1 cellular context compared by ENCODE assay signal in the genomic region with DNA sequence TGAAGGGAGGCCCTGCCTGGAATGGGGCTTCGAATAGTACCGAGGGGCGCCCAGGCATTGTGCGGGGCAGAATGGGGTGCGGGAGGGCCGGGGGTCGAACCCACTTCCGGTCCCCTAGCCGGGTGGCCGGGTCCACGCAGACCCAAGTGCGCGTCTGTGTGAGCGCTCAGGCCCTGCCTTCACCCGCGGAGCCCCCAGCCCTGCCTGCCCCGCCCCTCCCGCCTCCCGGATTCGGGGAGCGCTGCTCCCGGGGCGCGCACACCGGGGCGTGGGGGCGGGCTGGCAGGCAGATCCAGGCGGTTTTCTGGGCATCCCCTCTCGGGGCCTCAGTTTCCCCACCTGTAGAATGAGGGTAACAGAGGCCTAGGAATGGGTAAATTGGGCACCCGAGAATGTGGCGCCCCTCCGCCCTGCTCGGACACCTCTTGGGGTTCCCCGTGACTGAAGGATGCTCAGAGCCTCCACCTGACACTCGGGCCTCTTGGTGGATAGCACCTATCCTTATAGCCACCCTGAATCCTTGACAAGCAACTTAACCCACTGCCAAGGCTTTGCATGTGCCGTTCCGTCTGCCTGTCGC.
TF ChIP-seq lines count a peak whose summit lies in the region.

No MANE protein-coding gene starts in this region.

TF ChIP-seq in HepG2, 621 proteins besides CTCF, POLR2A, EP300 and RAD21 (continues in another document):
- TF ChIP-seq HOXA5 (CRISPR knock-in tag; IDR thresholded peaks at IDR 0.05) (no peak), MYC (CRISPR knock-in tag; IDR thresholded peaks at IDR 0.05; ENCODE audit: borderline replicate concordance) (no peak), ZFP1 (CRISPR knock-in tag; IDR thresholded peaks at IDR 0.05) (no peak), ZNF10 (CRISPR knock-in tag; IDR thresholded peaks at IDR 0.05; ENCODE audit: borderline replicate concordance, low read depth) (no peak), CERS6 (CRISPR knock-in tag; IDR thresholded peaks at IDR 0.05) (no peak), PAF1 (CRISPR knock-in tag; IDR thresholded peaks at IDR 0.05) (no peak), ZNF552 (CRISPR knock-in tag; IDR thresholded peaks at IDR 0.05; ENCODE audit: borderline replicate concordance) (no peak), ZNF605 (CRISPR knock-in tag; IDR thresholded peaks at IDR 0.05) (0 out of 2 replicates have a peak, but pooled peaks have one; percentile 18), ZNF713 (CRISPR knock-in tag; IDR thresholded peaks at IDR 0.05) (no peak), CEBPB (IDR thresholded peaks at IDR 0.05; ENCODE audit: borderline replicate concordance, low read depth, low read length) (no peak), ATRX (CRISPR knock-in tag; IDR thresholded peaks at IDR 0.05; ENCODE audit: borderline replicate concordance) (no peak), ZNF138 (CRISPR knock-in tag; IDR thresholded peaks at IDR 0.05; ENCODE audit: low read depth) (no peak), AGO2 (optimal IDR thresholded peaks at IDR 0.05; ENCODE audit: low read depth, low read length) (peak; percentile 36), ZNF883 (CRISPR knock-in tag; IDR thresholded peaks at IDR 0.05; ENCODE audit: not compliant biosample characterization) (no peak), ZNF335 (CRISPR knock-in tag; IDR thresholded peaks at IDR 0.05) (no peak), NKX3-1 (CRISPR knock-in tag; IDR thresholded peaks at IDR 0.05) (no peak), TBL1XR1 (IDR thresholded peaks at IDR 0.05; ENCODE audit: borderline replicate concordance, low read length, partially characterized antibody) (no peak), DNMT1 (CRISPR knock-in tag; IDR thresholded peaks at IDR 0.05) (no peak), ZNF891 (CRISPR knock-in tag; IDR thresholded peaks at IDR 0.05) (no peak), CC2D1A (CRISPR knock-in tag; IDR thresholded peaks at IDR 0.05) (no peak), HIVEP1 (CRISPR knock-in tag; IDR thresholded peaks at IDR 0.05) (no peak), GTF3A (CRISPR knock-in tag; conservative IDR thresholded peaks at IDR 0.05) (0 out of 2 replicates have a peak, but pooled peaks have one; percentile 60), RXRA (CRISPR knock-in tag; IDR thresholded peaks at IDR 0.05) (no peak), ZBTB21 (CRISPR knock-in tag; IDR thresholded peaks at IDR 0.05) (no peak), GABPB1 (CRISPR knock-in tag; IDR thresholded peaks at IDR 0.05) (peak; percentile 35; the same call in 1 of the 2 replicates), ATF5 (CRISPR knock-in tag; IDR thresholded peaks at IDR 0.05; ENCODE audit: low read depth) (no peak), LCORL (IDR thresholded peaks at IDR 0.05) (no peak), LCORL (CRISPR knock-in tag; IDR thresholded peaks at IDR 0.05) (peak; percentile 77; the same call in 1 of the 2 replicates), ZNF619 (CRISPR knock-in tag; IDR thresholded peaks at IDR 0.05) (no peak), PRPF4 (IDR thresholded peaks at IDR 0.05; ENCODE audit: low read depth, low read length, poor library complexity, severe bottlenecking) (no peak), SCMH1 (CRISPR knock-in tag; IDR thresholded peaks at IDR 0.05; ENCODE audit: borderline replicate concordance) (no peak), WIZ (CRISPR knock-in tag; IDR thresholded peaks at IDR 0.05) (no peak), SATB2 (CRISPR knock-in tag; IDR thresholded peaks at IDR 0.05) (no peak)
- TF ChIP-seq, protein P1, sequence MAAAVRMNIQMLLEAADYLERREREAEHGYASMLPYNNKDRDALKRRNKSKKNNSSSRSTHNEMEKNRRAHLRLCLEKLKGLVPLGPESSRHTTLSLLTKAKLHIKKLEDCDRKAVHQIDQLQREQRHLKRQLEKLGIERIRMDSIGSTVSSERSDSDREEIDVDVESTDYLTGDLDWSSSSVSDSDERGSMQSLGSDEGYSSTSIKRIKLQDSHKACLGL (CRISPR knock-in tag; IDR thresholded peaks at IDR 0.05) = no peak; the same call in 1 of the 2 replicates
- TF ChIP-seq, protein P2, sequence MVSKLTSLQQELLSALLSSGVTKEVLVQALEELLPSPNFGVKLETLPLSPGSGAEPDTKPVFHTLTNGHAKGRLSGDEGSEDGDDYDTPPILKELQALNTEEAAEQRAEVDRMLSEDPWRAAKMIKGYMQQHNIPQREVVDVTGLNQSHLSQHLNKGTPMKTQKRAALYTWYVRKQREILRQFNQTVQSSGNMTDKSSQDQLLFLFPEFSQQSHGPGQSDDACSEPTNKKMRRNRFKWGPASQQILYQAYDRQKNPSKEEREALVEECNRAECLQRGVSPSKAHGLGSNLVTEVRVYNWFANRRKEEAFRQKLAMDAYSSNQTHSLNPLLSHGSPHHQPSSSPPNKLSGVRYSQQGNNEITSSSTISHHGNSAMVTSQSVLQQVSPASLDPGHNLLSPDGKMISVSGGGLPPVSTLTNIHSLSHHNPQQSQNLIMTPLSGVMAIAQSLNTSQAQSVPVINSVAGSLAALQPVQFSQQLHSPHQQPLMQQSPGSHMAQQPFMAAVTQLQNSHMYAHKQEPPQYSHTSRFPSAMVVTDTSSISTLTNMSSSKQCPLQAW (CRISPR knock-in tag; IDR thresholded peaks at IDR 0.05) = no peak
- TF ChIP-seq, protein P3, sequence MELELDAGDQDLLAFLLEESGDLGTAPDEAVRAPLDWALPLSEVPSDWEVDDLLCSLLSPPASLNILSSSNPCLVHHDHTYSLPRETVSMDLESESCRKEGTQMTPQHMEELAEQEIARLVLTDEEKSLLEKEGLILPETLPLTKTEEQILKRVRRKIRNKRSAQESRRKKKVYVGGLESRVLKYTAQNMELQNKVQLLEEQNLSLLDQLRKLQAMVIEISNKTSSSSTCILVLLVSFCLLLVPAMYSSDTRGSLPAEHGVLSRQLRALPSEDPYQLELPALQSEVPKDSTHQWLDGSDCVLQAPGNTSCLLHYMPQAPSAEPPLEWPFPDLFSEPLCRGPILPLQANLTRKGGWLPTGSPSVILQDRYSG (CRISPR knock-in tag; IDR thresholded peaks at IDR 0.05) = no peak
- TF ChIP-seq, protein P4, sequence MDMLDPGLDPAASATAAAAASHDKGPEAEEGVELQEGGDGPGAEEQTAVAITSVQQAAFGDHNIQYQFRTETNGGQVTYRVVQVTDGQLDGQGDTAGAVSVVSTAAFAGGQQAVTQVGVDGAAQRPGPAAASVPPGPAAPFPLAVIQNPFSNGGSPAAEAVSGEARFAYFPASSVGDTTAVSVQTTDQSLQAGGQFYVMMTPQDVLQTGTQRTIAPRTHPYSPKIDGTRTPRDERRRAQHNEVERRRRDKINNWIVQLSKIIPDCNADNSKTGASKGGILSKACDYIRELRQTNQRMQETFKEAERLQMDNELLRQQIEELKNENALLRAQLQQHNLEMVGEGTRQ (IDR thresholded peaks at IDR 0.05; ENCODE audit: low read depth, low read length) = no peak
- TF ChIP-seq, protein P4 (CRISPR knock-in tag; IDR thresholded peaks at IDR 0.05; ENCODE audit: borderline replicate concordance) = no peak
- TF ChIP-seq, protein P5, sequence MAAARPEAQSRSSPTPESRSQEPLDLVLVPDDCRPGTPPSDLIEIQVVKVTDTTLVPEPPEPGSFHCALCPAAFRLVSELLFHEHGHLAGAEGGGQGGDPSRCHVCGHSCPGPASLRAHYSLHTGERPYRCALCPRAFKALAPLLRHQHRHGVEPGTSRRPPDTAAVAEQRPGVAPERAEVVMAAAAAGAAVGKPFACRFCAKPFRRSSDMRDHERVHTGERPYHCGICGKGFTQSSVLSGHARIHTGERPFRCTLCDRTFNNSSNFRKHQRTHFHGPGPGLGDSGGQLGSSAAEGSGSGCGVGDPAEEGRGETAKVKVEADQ (CRISPR knock-in tag; IDR thresholded peaks at IDR 0.05; ENCODE audit: borderline replicate concordance) = no peak
- TF ChIP-seq, protein P6, sequence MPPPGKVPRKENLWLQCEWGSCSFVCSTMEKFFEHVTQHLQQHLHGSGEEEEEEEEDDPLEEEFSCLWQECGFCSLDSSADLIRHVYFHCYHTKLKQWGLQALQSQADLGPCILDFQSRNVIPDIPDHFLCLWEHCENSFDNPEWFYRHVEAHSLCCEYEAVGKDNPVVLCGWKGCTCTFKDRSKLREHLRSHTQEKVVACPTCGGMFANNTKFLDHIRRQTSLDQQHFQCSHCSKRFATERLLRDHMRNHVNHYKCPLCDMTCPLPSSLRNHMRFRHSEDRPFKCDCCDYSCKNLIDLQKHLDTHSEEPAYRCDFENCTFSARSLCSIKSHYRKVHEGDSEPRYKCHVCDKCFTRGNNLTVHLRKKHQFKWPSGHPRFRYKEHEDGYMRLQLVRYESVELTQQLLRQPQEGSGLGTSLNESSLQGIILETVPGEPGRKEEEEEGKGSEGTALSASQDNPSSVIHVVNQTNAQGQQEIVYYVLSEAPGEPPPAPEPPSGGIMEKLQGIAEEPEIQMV (CRISPR knock-in tag; IDR thresholded peaks at IDR 0.05; ENCODE audit: low read depth) = no peak
- TF ChIP-seq, protein P7, sequence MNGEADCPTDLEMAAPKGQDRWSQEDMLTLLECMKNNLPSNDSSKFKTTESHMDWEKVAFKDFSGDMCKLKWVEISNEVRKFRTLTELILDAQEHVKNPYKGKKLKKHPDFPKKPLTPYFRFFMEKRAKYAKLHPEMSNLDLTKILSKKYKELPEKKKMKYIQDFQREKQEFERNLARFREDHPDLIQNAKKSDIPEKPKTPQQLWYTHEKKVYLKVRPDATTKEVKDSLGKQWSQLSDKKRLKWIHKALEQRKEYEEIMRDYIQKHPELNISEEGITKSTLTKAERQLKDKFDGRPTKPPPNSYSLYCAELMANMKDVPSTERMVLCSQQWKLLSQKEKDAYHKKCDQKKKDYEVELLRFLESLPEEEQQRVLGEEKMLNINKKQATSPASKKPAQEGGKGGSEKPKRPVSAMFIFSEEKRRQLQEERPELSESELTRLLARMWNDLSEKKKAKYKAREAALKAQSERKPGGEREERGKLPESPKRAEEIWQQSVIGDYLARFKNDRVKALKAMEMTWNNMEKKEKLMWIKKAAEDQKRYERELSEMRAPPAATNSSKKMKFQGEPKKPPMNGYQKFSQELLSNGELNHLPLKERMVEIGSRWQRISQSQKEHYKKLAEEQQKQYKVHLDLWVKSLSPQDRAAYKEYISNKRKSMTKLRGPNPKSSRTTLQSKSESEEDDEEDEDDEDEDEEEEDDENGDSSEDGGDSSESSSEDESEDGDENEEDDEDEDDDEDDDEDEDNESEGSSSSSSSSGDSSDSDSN (CRISPR knock-in tag; IDR thresholded peaks at IDR 0.05) = 0 out of 2 replicates have a peak, but pooled peaks have one; percentile 3
- TF ChIP-seq, protein P8, sequence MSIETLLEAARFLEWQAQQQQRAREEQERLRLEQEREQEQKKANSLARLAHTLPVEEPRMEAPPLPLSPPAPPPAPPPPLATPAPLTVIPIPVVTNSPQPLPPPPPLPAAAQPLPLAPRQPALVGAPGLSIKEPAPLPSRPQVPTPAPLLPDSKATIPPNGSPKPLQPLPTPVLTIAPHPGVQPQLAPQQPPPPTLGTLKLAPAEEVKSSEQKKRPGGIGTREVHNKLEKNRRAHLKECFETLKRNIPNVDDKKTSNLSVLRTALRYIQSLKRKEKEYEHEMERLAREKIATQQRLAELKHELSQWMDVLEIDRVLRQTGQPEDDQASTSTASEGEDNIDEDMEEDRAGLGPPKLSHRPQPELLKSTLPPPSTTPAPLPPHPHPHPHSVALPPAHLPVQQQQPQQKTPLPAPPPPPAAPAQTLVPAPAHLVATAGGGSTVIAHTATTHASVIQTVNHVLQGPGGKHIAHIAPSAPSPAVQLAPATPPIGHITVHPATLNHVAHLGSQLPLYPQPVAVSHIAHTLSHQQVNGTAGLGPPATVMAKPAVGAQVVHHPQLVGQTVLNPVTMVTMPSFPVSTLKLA (IDR thresholded peaks at IDR 0.05) = no peak
- TF ChIP-seq, protein P9, sequence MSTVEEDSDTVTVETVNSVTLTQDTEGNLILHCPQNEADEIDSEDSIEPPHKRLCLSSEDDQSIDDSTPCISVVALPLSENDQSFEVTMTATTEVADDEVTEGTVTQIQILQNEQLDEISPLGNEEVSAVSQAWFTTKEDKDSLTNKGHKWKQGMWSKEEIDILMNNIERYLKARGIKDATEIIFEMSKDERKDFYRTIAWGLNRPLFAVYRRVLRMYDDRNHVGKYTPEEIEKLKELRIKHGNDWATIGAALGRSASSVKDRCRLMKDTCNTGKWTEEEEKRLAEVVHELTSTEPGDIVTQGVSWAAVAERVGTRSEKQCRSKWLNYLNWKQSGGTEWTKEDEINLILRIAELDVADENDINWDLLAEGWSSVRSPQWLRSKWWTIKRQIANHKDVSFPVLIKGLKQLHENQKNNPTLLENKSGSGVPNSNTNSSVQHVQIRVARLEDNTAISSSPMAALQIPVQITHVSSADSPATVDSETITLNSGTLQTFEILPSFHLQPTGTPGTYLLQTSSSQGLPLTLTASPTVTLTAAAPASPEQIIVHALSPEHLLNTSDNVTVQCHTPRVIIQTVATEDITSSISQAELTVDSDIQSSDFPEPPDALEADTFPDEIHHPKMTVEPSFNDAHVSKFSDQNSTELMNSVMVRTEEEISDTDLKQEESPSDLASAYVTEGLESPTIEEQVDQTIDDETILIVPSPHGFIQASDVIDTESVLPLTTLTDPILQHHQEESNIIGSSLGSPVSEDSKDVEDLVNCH (CRISPR knock-in tag; IDR thresholded peaks at IDR 0.05) = no peak
- TF ChIP-seq, protein P10, sequence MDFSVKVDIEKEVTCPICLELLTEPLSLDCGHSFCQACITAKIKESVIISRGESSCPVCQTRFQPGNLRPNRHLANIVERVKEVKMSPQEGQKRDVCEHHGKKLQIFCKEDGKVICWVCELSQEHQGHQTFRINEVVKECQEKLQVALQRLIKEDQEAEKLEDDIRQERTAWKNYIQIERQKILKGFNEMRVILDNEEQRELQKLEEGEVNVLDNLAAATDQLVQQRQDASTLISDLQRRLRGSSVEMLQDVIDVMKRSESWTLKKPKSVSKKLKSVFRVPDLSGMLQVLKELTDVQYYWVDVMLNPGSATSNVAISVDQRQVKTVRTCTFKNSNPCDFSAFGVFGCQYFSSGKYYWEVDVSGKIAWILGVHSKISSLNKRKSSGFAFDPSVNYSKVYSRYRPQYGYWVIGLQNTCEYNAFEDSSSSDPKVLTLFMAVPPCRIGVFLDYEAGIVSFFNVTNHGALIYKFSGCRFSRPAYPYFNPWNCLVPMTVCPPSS (IDR thresholded peaks at IDR 0.05) = no peak
